21 cellular contexts compared by ENCODE assay signal in genomic region chr1:198295975-198296374, GRCh38.
DNase-seq lines count a peak whose midpoint lies in the region; ATAC-seq and TF ChIP-seq lines count a peak whose summit lies in the region.
"Had no signal": no experiment of that assay in that cellular context is flagged by ENCODE, and none has a peak within 500 bp of the region (broad histone marks: within the 10 kb centered on the region; RNA-seq: fewer than 3 reads in every experiment).

No MANE protein-coding gene starts in this region.

- H3K79me2 ChIP-seq in neural progenitor cell (ENCODE audit: low read depth): no peaks in the 10 kb centered on the region

- H3K36me3 Mint-ChIP-seq in CD4-positive, CD25-positive, alpha-beta regulatory T cell: peaks cover 40% of the 10 kb centered on the region
- peaks cover 7% of the 10 kb centered on the region for H3K36me3 Mint-ChIP-seq in neural progenitor cell
- H3K36me3 Mint-ChIP-seq in activated T-helper 17 cell treated with anti-CD3 and anti-CD28 coated beads, Interleukin-2, amount 50 U/mL, for 72 hours (ENCODE audit: low read depth): peaks cover 76% of the 10 kb centered on the region

- H3K4me3 ChIP-seq in CD4-positive, CD25-positive, alpha-beta regulatory T cell (ENCODE audit: low read depth, low read length): no peak overlapping the region
- H3K4me3 ChIP-seq in heart right ventricle: no peak overlapping the region
- H3K4me3 ChIP-seq in neural progenitor cell: no peak overlapping the region
- H3K4me3 ChIP-seq: tibial nerve had no signal

- TF ChIP-seq CTCF in heart right ventricle (IDR thresholded peaks at IDR 0.05) (no peak), neural progenitor cell (IDR thresholded peaks at IDR 0.05) (no peak)

- 57 to 66% methylated on average over 4 of the region's 4 CpGs for WGBS in heart right ventricle, 2 donors

- H3K36me3 ChIP-seq in CD4-positive, CD25-positive, alpha-beta regulatory T cell (ENCODE audit: control insufficient read depth, insufficient read depth, low read length): peaks cover 60% of the 10 kb centered on the region
- H3K36me3 ChIP-seq in heart right ventricle (peaks cover 0 to 75% (median 0%) of the 10 kb centered on the region in 9 donors), neural progenitor cell (no peaks in the 10 kb centered on the region)

- H3K4me3 Mint-ChIP-seq in CD4-positive, CD25-positive, alpha-beta regulatory T cell: peak overlapping the region in 1 of 4 donors; percentile 7
- peak overlapping the region; percentile 65 for H3K4me3 Mint-ChIP-seq in neural progenitor cell
- H3K4me3 Mint-ChIP-seq in activated T-helper 17 cell treated with anti-CD3 and anti-CD28 coated beads, Interleukin-2, amount 50 U/mL, for 72 hours: no peak overlapping the region
- H3K4me3 Mint-ChIP-seq: activated CD4-positive, alpha-beta T cell treated with anti-CD3 and anti-CD28 coated beads, Interleukin-2, amount 10 ng/mL, durations not matched to agents 24 days and 14 days; activated naive CD4-positive, alpha-beta T cell treated with anti-CD3 and anti-CD28 coated beads for 36 hours; CD8-positive, alpha-beta T cell; dendritic cell treated with granulocyte-macrophage colony-stimulating factor and Interleukin-4, amounts not matched to agents 40 ng/mL and 50 ng/mL, for 4 days had no signal

- no peak overlapping the region for H3K4me2 ChIP-seq in neural progenitor cell

- H3F3A ChIP-seq in neural progenitor cell (ENCODE audit: low read depth): no peaks in the 10 kb centered on the region

- no peaks in the 10 kb centered on the region for H3K27me3 Mint-ChIP-seq in CD4-positive, CD25-positive, alpha-beta regulatory T cell
- H3K27me3 Mint-ChIP-seq in neural progenitor cell (ENCODE audit: insufficient read depth, low read depth): no peaks in the 10 kb centered on the region
- no peaks in the 10 kb centered on the region for H3K27me3 Mint-ChIP-seq in activated T-helper 17 cell treated with anti-CD3 and anti-CD28 coated beads, Interleukin-2, amount 50 U/mL, for 72 hours
- H3K27me3 Mint-ChIP-seq: activated CD4-positive, alpha-beta T cell treated with anti-CD3 and anti-CD28 coated beads, Interleukin-2, amount 10 ng/mL, durations not matched to agents 24 days and 14 days; dendritic cell treated with granulocyte-macrophage colony-stimulating factor and Interleukin-4, amounts not matched to agents 40 ng/mL and 50 ng/mL, for 4 days had no signal

- no peak for DNase-seq in CD4-positive, CD25-positive, alpha-beta regulatory T cell
- DNase-seq in NCI-H1694 (lab: John Stamatoyannopoulos, UW): peak; percentile 29
- no peak for DNase-seq in heart right ventricle
- DNase-seq in neural progenitor cell (ENCODE audit: low spot score): no peak
- no peak for DNase-seq in cerebellum (ENCODE audit: low spot score)
- DNase-seq in HUDEP-2 (lab: John Stamatoyannopoulos, UW; ENCODE audit: unreplicated experiment in 76 of 76): no peak
- DNase-seq: activated CD4-positive, alpha-beta T cell treated with anti-CD3 and anti-CD28 coated beads, Interleukin-2, amount 10 ng/mL, durations not matched to agents 24 days and 14 days; activated naive CD4-positive, alpha-beta T cell treated with anti-CD3 and anti-CD28 coated beads for 36 hours; activated T-cell treated with anti-CD3 and anti-CD28 coated beads, Interleukin-2, amount 50 U/mL, for 48 hours; amniotic stem cell; CD8-positive, alpha-beta T cell; NCI-H1092 treated with DMSO at 0.1 percent for 48 hours; NCI-H2029 treated with DMSO at 0.1 percent for 48 hours; NCI-H345; NCI-H774 had no signal

- no peaks in the 10 kb centered on the region for H3K9me3 ChIP-seq in CD4-positive, CD25-positive, alpha-beta regulatory T cell (ENCODE audit: control insufficient read depth in 2 of 2, low read length in 2 of 2)
- H3K9me3 ChIP-seq in heart right ventricle (no peaks in the 10 kb centered on the region), neural progenitor cell (ENCODE audit: low read depth) (no peaks in the 10 kb centered on the region)
- H3K9me3 ChIP-seq: tibial nerve had no signal

- H3K27ac Mint-ChIP-seq in CD4-positive, CD25-positive, alpha-beta regulatory T cell: peak overlapping the region in 2 of 3 donors; percentile 9 to 55
- peak overlapping the region; percentile 66 for H3K27ac Mint-ChIP-seq in neural progenitor cell
- H3K27ac Mint-ChIP-seq in activated T-helper 17 cell treated with anti-CD3 and anti-CD28 coated beads, Interleukin-2, amount 50 U/mL, for 72 hours: no peak overlapping the region
- H3K27ac Mint-ChIP-seq: activated CD4-positive, alpha-beta T cell treated with anti-CD3 and anti-CD28 coated beads, Interleukin-2, amount 10 ng/mL, durations not matched to agents 24 days and 14 days; activated naive CD4-positive, alpha-beta T cell treated with anti-CD3 and anti-CD28 coated beads for 36 hours; CD8-positive, alpha-beta T cell; dendritic cell treated with granulocyte-macrophage colony-stimulating factor and Interleukin-4, amounts not matched to agents 40 ng/mL and 50 ng/mL, for 4 days had no signal

- peaks cover 0 to 3% (median 0%) of the 10 kb centered on the region in 7 donors for H3K9me3 Mint-ChIP-seq in CD4-positive, CD25-positive, alpha-beta regulatory T cell
- no peaks in the 10 kb centered on the region for H3K9me3 Mint-ChIP-seq in neural progenitor cell
- H3K9me3 Mint-ChIP-seq in activated T-helper 17 cell treated with anti-CD3 and anti-CD28 coated beads, Interleukin-2, amount 50 U/mL, for 72 hours: no peaks in the 10 kb centered on the region
- H3K9me3 Mint-ChIP-seq: activated naive CD4-positive, alpha-beta T cell treated with anti-CD3 and anti-CD28 coated beads for 36 hours; CD8-positive, alpha-beta T cell; dendritic cell treated with granulocyte-macrophage colony-stimulating factor and Interleukin-4, amounts not matched to agents 40 ng/mL and 50 ng/mL, for 4 days had no signal

- no peak overlapping the region for H3K9ac ChIP-seq in neural progenitor cell

- H3K4me1 Mint-ChIP-seq in CD4-positive, CD25-positive, alpha-beta regulatory T cell: peaks cover 20 to 34% (median 30%) of the 10 kb centered on the region in 4 donors
- H3K4me1 Mint-ChIP-seq in neural progenitor cell: peaks cover 68% of the 10 kb centered on the region
- H3K4me1 Mint-ChIP-seq in activated T-helper 17 cell treated with anti-CD3 and anti-CD28 coated beads, Interleukin-2, amount 50 U/mL, for 72 hours: peaks cover 7% of the 10 kb centered on the region
- H3K4me1 Mint-ChIP-seq: activated CD4-positive, alpha-beta T cell treated with anti-CD3 and anti-CD28 coated beads, Interleukin-2, amount 10 ng/mL, durations not matched to agents 24 days and 14 days had no signal

- H4K20me1 ChIP-seq in neural progenitor cell (ENCODE audit: low read depth): no peaks in the 10 kb centered on the region

- no peak overlapping the region for H3K27ac ChIP-seq in CD4-positive, CD25-positive, alpha-beta regulatory T cell (ENCODE audit: insufficient read depth, low read length, poor library complexity, severe bottlenecking)
- H3K27ac ChIP-seq in heart right ventricle (no peak overlapping the region), neural progenitor cell (no peak overlapping the region)
- H3K27ac ChIP-seq: RWPE1, tibial nerve, VCaP had no signal

- intact Hi-C loops in heart right ventricle (cut with DNase I): loop anchor here in 2 of 10 donors (10.0 kb wide), 2 partner anchors 141 to 211 kb away; partner anchors contain the start of gene NEK7 (in 1 of the 2)

- H2AFZ ChIP-seq in neural progenitor cell (replicated peaks): no peak overlapping the region

- no peaks in the 10 kb centered on the region for H3K27me3 ChIP-seq in CD4-positive, CD25-positive, alpha-beta regulatory T cell (ENCODE audit: control insufficient read depth, insufficient read depth, low read length)
- H3K27me3 ChIP-seq in heart right ventricle (no peaks in the 10 kb centered on the region), neural progenitor cell (no peaks in the 10 kb centered on the region)
- H3K27me3 ChIP-seq: tibial nerve had no signal

- no peak for ATAC-seq in CD4-positive, CD25-positive, alpha-beta regulatory T cell (ENCODE audit: low read depth in 2 of 2)
- peak in 7 of 8 donors; percentile 38 to 97 (median 69) for ATAC-seq in heart right ventricle
- ATAC-seq in activated T-helper 17 cell treated with anti-CD3 and anti-CD28 coated beads, Interleukin-2, amount 50 U/mL, for 72 hours (replicated peaks): no peak
- ATAC-seq: CD8-positive, alpha-beta T cell; HCT116 had no signal

- H3K4me1 ChIP-seq in CD4-positive, CD25-positive, alpha-beta regulatory T cell (ENCODE audit: control insufficient read depth, insufficient read depth, low read length, poor library complexity, severe bottlenecking): peaks cover 3% of the 10 kb centered on the region
- H3K4me1 ChIP-seq in heart right ventricle: peaks cover 0 to 16% (median 3%) of the 10 kb centered on the region in 9 donors
- H3K4me1 ChIP-seq in neural progenitor cell: peaks cover 15% of the 10 kb centered on the region

Comparison
In these comparisons a context has a peak if more than half of its experiments do, and no peak if none do; other contexts are left out.
1. ATAC-seq: peak in heart right ventricle (7 of 8); none in CD4-positive, CD25-positive, alpha-beta regulatory T cell (0 of 2) and activated T-helper 17 cell treated with anti-CD3 and anti-CD28 coated beads, Interleukin-2, amount 50 U/mL, for 72 hours (single experiment).